In genomic region chr7:126755381-126755780, GRCh38 we compare ENCODE assay signal across 14 cellular contexts.
DNase-seq lines count a peak whose midpoint lies in the region; ATAC-seq lines count a peak whose summit lies in the region.
"Had no signal": no experiment of that assay in that cellular context is flagged by ENCODE, and none has a peak within 500 bp of the region (broad histone marks: within the 10 kb centered on the region; RNA-seq: fewer than 3 reads in every experiment).

No MANE protein-coding gene starts in this region.

- no peaks in the 10 kb centered on the region for H3K4me1 Mint-ChIP-seq in natural killer cell treated with Interleukin-12 subunit alpha and Interleukin-12 subunit beta and Interleukin-15 and Interleukin-18, amount 100 ng/mL, for 72 hours (ENCODE audit: low read depth in 2 of 2)
- H3K4me1 Mint-ChIP-seq: B cell; CD8-positive, alpha-beta memory T cell had no signal

- no peak overlapping the region for H3K27ac Mint-ChIP-seq in natural killer cell treated with Interleukin-12 subunit alpha and Interleukin-12 subunit beta and Interleukin-15 and Interleukin-18, amount 100 ng/mL, for 72 hours
- H3K27ac Mint-ChIP-seq: B cell; CD4-positive, alpha-beta T cell; CD8-positive, alpha-beta memory T cell; HFFc6 had no signal

- no peaks in the 10 kb centered on the region for H3K36me3 Mint-ChIP-seq in natural killer cell treated with Interleukin-12 subunit alpha and Interleukin-12 subunit beta and Interleukin-15 and Interleukin-18, amount 100 ng/mL, for 72 hours
- H3K36me3 Mint-ChIP-seq: CD8-positive, alpha-beta memory T cell had no signal

- H3K4me3 Mint-ChIP-seq in natural killer cell treated with Interleukin-12 subunit alpha and Interleukin-12 subunit beta and Interleukin-15 and Interleukin-18, amount 100 ng/mL, for 72 hours: no peak overlapping the region
- H3K4me3 Mint-ChIP-seq: B cell; CD4-positive, alpha-beta T cell; CD8-positive, alpha-beta memory T cell; HFFc6 had no signal

- peak; percentile 15 for DNase-seq in DMS53 (lab: John Stamatoyannopoulos, UW)
- DNase-seq in DMS53 treated with DMSO at 0.1 percent for 48 hours (lab: John Stamatoyannopoulos, UW; ENCODE audit: unreplicated experiment): no peak
- peak; percentile 31 for DNase-seq in NCI-H2171 treated with DMSO at 0.1 percent for 48 hours (lab: John Stamatoyannopoulos, UW)
- DNase-seq in NCI-H2171 (lab: John Stamatoyannopoulos, UW): no peak
- peak; percentile 6 for DNase-seq in myocyte (ENCODE audit: low read depth)
- DNase-seq in Right ventricle myocardium inferior (ENCODE audit: missing footprints): no peak
- DNase-seq in natural killer cell treated with Interleukin-12 subunit alpha and Interleukin-12 subunit beta and Interleukin-15 and Interleukin-18, amount 100 ng/mL, for 72 hours (ENCODE audit: low spot score): no peak
- DNase-seq: CD4-positive, alpha-beta T cell; CD8-positive, alpha-beta memory T cell; DMS 273 treated with DMSO at 0.1 percent for 48 hours; DND-41; GOT3; HFFc6 had no signal

- H3K27me3 Mint-ChIP-seq in natural killer cell treated with Interleukin-12 subunit alpha and Interleukin-12 subunit beta and Interleukin-15 and Interleukin-18, amount 100 ng/mL, for 72 hours: no peaks in the 10 kb centered on the region
- H3K27me3 Mint-ChIP-seq: B cell; CD4-positive, alpha-beta T cell; CD8-positive, alpha-beta memory T cell had no signal

- no peak for ATAC-seq in Right ventricle myocardium inferior
- no peak for ATAC-seq in natural killer cell treated with Interleukin-12 subunit alpha and Interleukin-12 subunit beta and Interleukin-15 and Interleukin-18, amount 100 ng/mL, for 72 hours

- H3K9me3 Mint-ChIP-seq in natural killer cell treated with Interleukin-12 subunit alpha and Interleukin-12 subunit beta and Interleukin-15 and Interleukin-18, amount 100 ng/mL, for 72 hours: peaks cover 3% of the 10 kb centered on the region
- H3K9me3 Mint-ChIP-seq: CD4-positive, alpha-beta T cell; CD8-positive, alpha-beta memory T cell; HFFc6 had no signal

- intact Hi-C loops in Right ventricle myocardium inferior (cut with DNase I): no loop called here

Comparison
In these comparisons a context has a peak if more than half of its experiments do, and no peak if none do; other contexts are left out.
1. DNase-seq: peak in DMS53 (single experiment), NCI-H2171 treated with DMSO at 0.1 percent for 48 hours (single experiment) and myocyte (single experiment); none in DMS53 treated with DMSO at 0.1 percent for 48 hours (single experiment), NCI-H2171 (single experiment), Right ventricle myocardium inferior (single experiment) and natural killer cell treated with Interleukin-12 subunit alpha and Interleukin-12 subunit beta and Interleukin-15 and Interleukin-18, amount 100 ng/mL, for 72 hours (single experiment).